In the genomic region with DNA sequence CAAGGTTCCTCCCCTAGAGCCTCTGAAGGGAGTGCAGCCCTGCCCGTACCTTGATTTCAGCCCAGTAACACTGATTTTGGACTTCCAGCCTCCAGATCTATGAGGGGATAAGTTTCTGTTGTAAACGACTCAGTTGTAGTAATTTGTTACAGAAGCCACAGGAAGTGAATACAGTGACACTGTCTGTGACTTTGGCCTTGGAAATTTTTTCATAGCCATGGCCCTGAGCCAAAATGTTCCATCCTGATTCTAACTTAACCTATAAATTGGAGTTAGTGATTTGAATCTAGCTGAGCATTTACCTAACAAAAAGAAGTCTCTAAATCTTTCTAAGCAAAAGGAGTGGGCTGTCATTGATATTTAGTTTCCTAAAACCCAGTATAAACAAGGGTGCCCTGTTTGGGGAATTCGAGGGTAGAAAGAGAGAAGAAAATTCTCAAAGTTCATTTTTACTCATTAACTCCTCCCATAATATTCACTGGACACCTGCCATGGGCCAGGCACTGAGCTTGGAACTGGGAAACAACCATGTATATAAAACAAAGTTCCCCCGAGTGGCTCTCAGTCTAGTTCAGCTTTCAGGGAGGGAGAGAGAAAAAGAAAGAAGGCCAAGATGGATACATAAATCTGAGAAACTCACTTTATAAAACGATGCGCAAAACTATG, we compare ENCODE assay signal across 14 cellular contexts.
DNase-seq lines count a peak whose midpoint lies in the region; ATAC-seq and TF ChIP-seq lines count a peak whose summit lies in the region.
"Had no signal": no experiment of that assay in that cellular context is flagged by ENCODE, and none has a peak within 500 bp of the region (broad histone marks: within the 10 kb centered on the region; RNA-seq: fewer than 3 reads in every experiment).

No MANE protein-coding gene starts in this region.

- H3K36me3 Mint-ChIP-seq in progenitor cell of endocrine pancreas (ENCODE audit: insufficient read depth), result no peaks in the 10 kb centered on the region

- peak overlapping the region; percentile 58 for H3K9ac ChIP-seq in HCT116 (ENCODE audit: low read length)

- H3K27me3 ChIP-seq in HCT116 (ENCODE audit: insufficient read depth, low read length), result no peaks in the 10 kb centered on the region
- H3K27me3 ChIP-seq in foreskin keratinocyte, result no peaks in the 10 kb centered on the region

- H3K4me3 ChIP-seq in HCT116 (replicated peaks in 1 of 2; ENCODE audit: low read depth in 1 of 2, low read length in 2 of 2), result peak overlapping the region in 1 of 2 experiments; percentile 16; a peak in 1 of 4 replicates
- H3K4me3 ChIP-seq: psoas muscle had no signal

- no peaks in the 10 kb centered on the region for H3K9me3 ChIP-seq in HCT116 (ENCODE audit: control insufficient read depth in 1 of 2, insufficient read depth in 1 of 2, low read depth in 1 of 2, low read length in 2 of 2)
- H3K9me3 ChIP-seq: psoas muscle had no signal

- BruUV-seq in HCT116 (replicated peaks; lab: Mats Ljungman, UMichigan), result no TSS peak

- H3K27me3 Mint-ChIP-seq in progenitor cell of endocrine pancreas, result no peaks in the 10 kb centered on the region

- no peak for DNase-seq in HCT116 (ENCODE audit: low read depth, low spot score)
- DNase-seq in foreskin keratinocyte, result peak in 1 of 2 donors; percentile 17
- no peak for DNase-seq in progenitor cell of endocrine pancreas (ENCODE audit: low spot score, unreplicated experiment)
- no peak for DNase-seq in islet precursor cell
- no peak for DNase-seq in DMS153 treated with DMSO at 0.1 percent for 48 hours (lab: John Stamatoyannopoulos, UW; ENCODE audit: unreplicated experiment)
- DNase-seq: effector memory CD4-positive, alpha-beta T cell; hypothalamus; psoas muscle; stimulated activated CD4-positive, alpha-beta T cell treated with anti-CD3 and anti-CD28 coated beads, Interleukin-4, amount 100 ng/mL, for 4 hours; stimulated activated naive CD4-positive, alpha-beta T cell treated with Interleukin-2 at 50 U/mL for 16 hours had no signal

- TF ChIP-seq CTCF in HCT116 (IDR thresholded peaks at IDR 0.05 in 2 of 3, conservative IDR thresholded peaks at IDR 0.05 in 1 of 3; ENCODE audit: borderline replicate concordance in 1 of 3, insufficient read depth in 1 of 3, low read depth in 2 of 3, low read length in 2 of 3) (no peak), foreskin keratinocyte (conservative IDR thresholded peaks at IDR 0.05) (no peak), progenitor cell of endocrine pancreas (IDR thresholded peaks at IDR 0.05; ENCODE audit: unreplicated experiment) (no peak)

- H3K4me3 Mint-ChIP-seq in progenitor cell of endocrine pancreas (ENCODE audit: low read depth), result no peak overlapping the region

- CTCF ChIA-PET in HCT116 (lab: Charles Lee), result no interaction called here

- no peaks in the 10 kb centered on the region for H3K9me3 Mint-ChIP-seq in progenitor cell of endocrine pancreas (ENCODE audit: low read depth)

- H3K27ac ChIP-seq in HCT116 (ENCODE audit: low read depth, low read length) (peak overlapping the region; percentile 91), foreskin keratinocyte (peak overlapping the region; percentile 76)
- H3K27ac ChIP-seq: C4-2B had no signal

- H3K4me2 ChIP-seq in HCT116 (ENCODE audit: low read length), result peak overlapping the region; percentile 72

- TF ChIP-seq POLR2A in HCT116 (IDR thresholded peaks at IDR 0.05; ENCODE audit: borderline replicate concordance, extremely low read depth, insufficient read depth, insufficient read length), result no peak

- peaks cover 15% of the 10 kb centered on the region for H3K4me1 Mint-ChIP-seq in progenitor cell of endocrine pancreas (ENCODE audit: low read depth)

- H3K79me2 ChIP-seq in HCT116 (ENCODE audit: insufficient read depth, low read length), result no peaks in the 10 kb centered on the region

- no peaks in the 10 kb centered on the region for H3K36me3 ChIP-seq in HCT116 (ENCODE audit: control insufficient read depth in 1 of 2, insufficient read depth in 2 of 2, low read length in 2 of 2)

- no peaks in the 10 kb centered on the region for H3K9me2 ChIP-seq in HCT116 (ENCODE audit: insufficient read depth)

- no peak for TF ChIP-seq RAD21 in HCT116 (IDR thresholded peaks at IDR 0.05; ENCODE audit: low read depth)

- H3K27ac Mint-ChIP-seq in progenitor cell of endocrine pancreas, result peak overlapping the region; percentile 33

- H4K20me1 ChIP-seq in HCT116 (ENCODE audit: insufficient read depth), result no peaks in the 10 kb centered on the region

- H2AFZ ChIP-seq in HCT116 (ENCODE audit: low read depth, low read length, poor library complexity, severe bottlenecking), result peak overlapping the region; percentile 67

- RAD21 ChIA-PET in HCT116 (lab: Charles Lee; ENCODE audit: low non-redundant PET in 1 of 2, low total read pairs in 2 of 2, uncharacterized antibody in 2 of 2, unreplicated experiment in 2 of 2), result interaction anchor here in 1 of 2 experiments (0.6 kb wide), 1 partner anchor 93 kb away, joined by 3 read pairs; no protein-coding TSS in a partner anchor

- H3K4me1 ChIP-seq in HCT116 (ENCODE audit: control insufficient read depth in 1 of 2, insufficient read depth in 2 of 2, low read length in 2 of 2) (peaks cover 51 to 66% of the 10 kb centered on the region in 2 experiments), foreskin keratinocyte (peaks cover 29% of the 10 kb centered on the region)
- H3K4me1 ChIP-seq: psoas muscle had no signal

- POLR2A ChIA-PET in HCT116 (lab: Charles Lee), result no interaction called here

- ATAC-seq in HCT116 (no peak), SK-N-SH treated with all-trans-retinoic acid at 6 μM for 48 hours (0 out of 3 replicates have a peak, but pooled peaks have one; percentile 7), foreskin keratinocyte (no peak), esophagus mucosa (no peak), GM19455 (IDR thresholded peaks at IDR 0.05; ENCODE audit: unreplicated experiment) (no peak)
- ATAC-seq: psoas muscle had no signal

- intact Hi-C loops in HCT116 (cut with micrococcal nuclease), result no loop called here

TF ChIP-seq in HCT116, 20 proteins besides CTCF, POLR2A, EP300 and RAD21:
- TF ChIP-seq, protein P1, sequence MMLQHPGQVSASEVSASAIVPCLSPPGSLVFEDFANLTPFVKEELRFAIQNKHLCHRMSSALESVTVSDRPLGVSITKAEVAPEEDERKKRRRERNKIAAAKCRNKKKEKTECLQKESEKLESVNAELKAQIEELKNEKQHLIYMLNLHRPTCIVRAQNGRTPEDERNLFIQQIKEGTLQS (IDR thresholded peaks at IDR 0.05), result no peak
- no peak for TF ChIP-seq ZFX (IDR thresholded peaks at IDR 0.05)
- no peak for TF ChIP-seq EZH2phosphoT487 (IDR thresholded peaks at IDR 0.05; ENCODE audit: borderline replicate concordance)
- no peak; the same call in 1 of the 2 replicates for TF ChIP-seq CEBPB (IDR thresholded peaks at IDR 0.05; ENCODE audit: low read depth)
- no peak for TF ChIP-seq JUND (IDR thresholded peaks at IDR 0.05)
- no peak for TF ChIP-seq EGR1 (IDR thresholded peaks at IDR 0.05; ENCODE audit: low read depth)
- TF ChIP-seq EZH2 (IDR thresholded peaks at IDR 0.05), result no peak
- no peak for TF ChIP-seq TCF7L2 (IDR thresholded peaks at IDR 0.05; ENCODE audit: borderline replicate concordance, extremely low read depth, insufficient read depth, insufficient read length)
- no peak for TF ChIP-seq ELF1 (IDR thresholded peaks at IDR 0.05; ENCODE audit: borderline replicate concordance, low read depth)
TF ChIP-seq in HCT116: peak in this region for 0.

TF ChIP-seq in SK-N-SH treated with all-trans-retinoic acid at 6 μM for 48 hours, 23 proteins besides CTCF, POLR2A, EP300 and RAD21:
- TF ChIP-seq TCF4 (CRISPR knock-in tag; IDR thresholded peaks at IDR 0.05; ENCODE audit: borderline replicate concordance) (no peak), SNAI2 (CRISPR knock-in tag; IDR thresholded peaks at IDR 0.05) (no peak)
